14 cellular contexts compared by ENCODE assay signal in the genomic region with DNA sequence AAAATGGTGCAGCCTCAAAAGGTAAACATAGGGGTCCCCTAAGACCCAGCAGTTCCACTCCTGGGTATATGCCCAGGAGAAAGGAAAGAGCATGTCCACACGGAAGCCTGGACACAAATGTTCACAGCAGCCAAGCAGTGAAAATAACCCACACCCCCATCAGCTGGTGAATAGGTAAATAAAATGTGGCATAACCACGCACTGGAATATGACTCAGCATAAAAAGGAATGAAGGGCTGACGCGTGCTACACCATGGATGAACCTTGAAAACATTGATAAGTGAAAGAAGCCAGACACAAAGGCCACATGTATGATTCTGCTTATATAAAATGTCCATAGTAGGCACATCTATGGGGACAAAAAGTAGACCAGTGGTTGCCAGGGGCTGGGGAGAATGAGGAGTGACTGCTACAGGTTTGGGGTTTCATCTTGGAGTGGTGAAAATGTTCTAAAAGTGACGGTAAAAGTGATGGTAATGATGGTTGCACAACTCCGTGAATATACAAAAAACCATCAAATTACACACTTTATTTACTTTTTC. TPM values are rescaled to one million over a fixed set of nuclear protein-coding genes. Genes with fewer than 3 reads are reported as not detected.
DNase-seq lines count a peak whose midpoint lies in the region; ATAC-seq and TF ChIP-seq lines count a peak whose summit lies in the region.
"Had no signal": no experiment of that assay in that cellular context is flagged by ENCODE, and none has a peak within 500 bp of the region (broad histone marks: within the 10 kb centered on the region; RNA-seq: fewer than 3 reads in every experiment).

No MANE protein-coding gene starts in this region.

- H3K4me2 ChIP-seq in OCI-LY3 (ENCODE audit: low read length) (no peak overlapping the region), smooth muscle cell (no peak overlapping the region)

- H4K20me1 ChIP-seq in OCI-LY3 (ENCODE audit: insufficient read depth, low read length) (peaks cover 2% of the 10 kb centered on the region; the same call in 1 of the 2 replicates), smooth muscle cell (ENCODE audit: low read depth) (no peaks in the 10 kb centered on the region)

- TF ChIP-seq POLR2A in erythroblast (IDR thresholded peaks at IDR 0.05; ENCODE audit: low read length) = peak; percentile 65

- 64 to 74% (median 71%) methylated on average over 6 of the region's 6 CpGs for WGBS in psoas muscle, 3 donors
- 73% methylated on average over 6 of the region's 6 CpGs for WGBS in smooth muscle cell (ENCODE audit: low lambda C conversion rate)

- intact Hi-C loops in psoas muscle (cut with DNase I) = no loop called here

- H3K9me3 ChIP-seq in OCI-LY3 (ENCODE audit: insufficient read depth, low read length) = no peaks in the 10 kb centered on the region
- H3K9me3 ChIP-seq in psoas muscle = no peaks in the 10 kb centered on the region
- no peaks in the 10 kb centered on the region for H3K9me3 ChIP-seq in smooth muscle cell (replicated peaks; ENCODE audit: low read depth)

- peak overlapping the region; percentile 15; the same call in 1 of the 2 replicates for H2AFZ ChIP-seq in OCI-LY3 (ENCODE audit: low read depth, low read length)
- H2AFZ ChIP-seq in smooth muscle cell (ENCODE audit: low read depth) = no peak overlapping the region

- H3K4me1 ChIP-seq in OCI-LY3 (ENCODE audit: low read length) (peaks cover 10% of the 10 kb centered on the region), psoas muscle (no peaks in the 10 kb centered on the region), smooth muscle cell (ENCODE audit: low read depth) (peaks cover 11% of the 10 kb centered on the region)

- H3K9ac ChIP-seq in OCI-LY3 (ENCODE audit: low read length) (no peak overlapping the region), smooth muscle cell (ENCODE audit: low read depth) (no peak overlapping the region)

- H3K4me3 ChIP-seq in OCI-LY3 (ENCODE audit: low read length) (no peak overlapping the region), retinal pigment epithelial cell (ENCODE audit: low read length) (no peak overlapping the region), psoas muscle (no peak overlapping the region), smooth muscle cell (no peak overlapping the region)

- H3K27me3 ChIP-seq in OCI-LY3 (ENCODE audit: low read depth, low read length) (0 out of 2 replicates have a peak, but pooled peaks cover 2% of the 10 kb centered on the region), psoas muscle (ENCODE audit: insufficient read depth in 3 of 3, low read length in 2 of 3) (no peaks in the 10 kb centered on the region), smooth muscle cell (ENCODE audit: low read depth) (no peaks in the 10 kb centered on the region)

- DNase-seq in DMS153 (lab: John Stamatoyannopoulos, UW) (peak; percentile 21), DMS153 treated with DMSO at 0.1 percent for 48 hours (lab: John Stamatoyannopoulos, UW; ENCODE audit: unreplicated experiment) (no peak), erythroblast (lab: John Stamatoyannopoulos, UW) (peak; percentile 86 to 88), retinal pigment epithelial cell (ENCODE audit: low read depth) (peak; percentile 31), psoas muscle (no peak), smooth muscle cell (lab: John Stamatoyannopoulos, UW; ENCODE audit: unreplicated experiment) (no peak)
- DNase-seq: activated CD8-positive, alpha-beta memory T cell treated with anti-CD3 and anti-CD28 coated beads for 24 hours; activated naive CD8-positive, alpha-beta T cell treated with anti-CD3 and anti-CD28 coated beads for 36 hours; effector CD4-positive, alpha-beta T cell; GF-D8; NCI-H1436 treated with DMSO at 0.1 percent for 48 hours; T-helper 9 cell had no signal

- H3K27ac ChIP-seq in OCI-LY3 (ENCODE audit: low read length) (no peak overlapping the region), psoas muscle (no peak overlapping the region), smooth muscle cell (ENCODE audit: low read depth) (no peak overlapping the region)

- TF ChIP-seq CTCF in OCI-LY3 (IDR thresholded peaks at IDR 0.05; ENCODE audit: low read depth, low read length) (no peak), retinal pigment epithelial cell (conservative IDR thresholded peaks at IDR 0.05; ENCODE audit: low read depth, low read length) (no peak), psoas muscle (IDR thresholded peaks at IDR 0.05) (no peak), smooth muscle cell (IDR thresholded peaks at IDR 0.05; ENCODE audit: borderline replicate concordance, insufficient read depth, poor library complexity, severe bottlenecking) (no peak)

- H3K79me2 ChIP-seq in OCI-LY3 (ENCODE audit: low read length) (peaks cover 13% of the 10 kb centered on the region), smooth muscle cell (ENCODE audit: low read depth) (no peaks in the 10 kb centered on the region)

- H3K36me3 ChIP-seq in OCI-LY3 (replicated peaks; ENCODE audit: low read depth, low read length) (no peaks in the 10 kb centered on the region), psoas muscle (ENCODE audit: insufficient read depth in 1 of 2, low read depth in 1 of 2) (no peaks in the 10 kb centered on the region), smooth muscle cell (ENCODE audit: low read depth) (no peaks in the 10 kb centered on the region)

- H3F3A ChIP-seq in smooth muscle cell (ENCODE audit: low read depth) = no peaks in the 10 kb centered on the region

- ATAC-seq in GM21786 (IDR thresholded peaks at IDR 0.05; ENCODE audit: unreplicated experiment) (no peak), psoas muscle (no peak)

RNA-seq across cellular contexts. Expression of gene SCARB1, which starts 3.8 kb away (rescaled TPM):
- total RNA-seq in psoas muscle (10 to 100 TPM in 2 of 4 donors, 1 to 10 TPM in 2; 9.1 to 19.6 (median 12.6) TPM), smooth muscle cell (4.5 and 6.8 TPM in 2 replicates)
- polyA plus RNA-seq in psoas muscle (1 to 10 TPM; 5.7 to 8.6 (median 7.9) TPM), smooth muscle cell (10.1 and 16.9 TPM in 2 replicates)

RNA-seq across cellular contexts. Expression of gene UBC, which starts 47.0 kb away (rescaled TPM):
- total RNA-seq in psoas muscle = over 10,000 TPM in 1 of 4 donors, 1,000 to 10,000 TPM in 3; 2,036 to 18,039 (median 3,061) TPM
- polyA plus RNA-seq in psoas muscle = 1,000 to 10,000 TPM; 2,132 to 9,997 (median 2,719) TPM
- 1,327 and 1,477 TPM in 2 replicates for total RNA-seq in smooth muscle cell
- 1,322 and 1,339 TPM in 2 replicates for polyA plus RNA-seq in smooth muscle cell

Comparison
In these comparisons a context has a peak if more than half of its experiments do, and no peak if none do; other contexts are left out.
1. DNase-seq: peak in DMS153 (single experiment), erythroblast (2 of 2) and retinal pigment epithelial cell (single experiment); none in DMS153 treated with DMSO at 0.1 percent for 48 hours (single experiment), psoas muscle (0 of 2) and smooth muscle cell (single experiment).